9 cellular contexts compared by ENCODE assay signal in the genomic region with DNA sequence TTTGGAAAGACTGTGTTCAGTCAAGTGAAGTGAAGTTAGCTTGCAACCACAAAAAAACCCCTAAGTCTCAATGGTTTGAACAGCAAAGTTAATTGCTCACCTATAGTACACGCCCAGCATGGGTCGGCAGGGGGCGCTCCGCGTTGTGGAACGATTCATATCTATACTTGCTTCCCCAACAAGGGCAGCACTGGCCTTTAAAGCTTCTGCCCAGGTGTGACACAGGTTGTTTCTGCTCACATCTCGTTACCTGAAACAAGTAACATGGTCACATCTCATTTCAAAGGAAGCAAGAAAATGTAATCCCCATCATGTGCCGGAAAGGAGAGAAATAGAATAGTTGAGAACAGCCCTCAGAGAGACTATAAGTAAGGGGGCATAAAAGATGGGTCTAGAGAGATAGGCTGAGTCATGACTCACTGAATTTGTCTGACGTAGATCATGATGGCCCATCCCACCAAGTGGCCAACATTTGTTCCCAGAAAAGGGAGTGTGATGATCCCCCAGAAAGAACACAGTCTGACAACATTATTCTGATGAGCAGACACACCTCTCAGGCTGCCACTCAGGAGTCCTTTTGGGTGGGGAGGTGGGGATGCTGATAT. TPM values are rescaled to one million over a fixed set of nuclear protein-coding genes. Genes with fewer than 3 reads are reported as not detected.
DNase-seq lines count a peak whose midpoint lies in the region; ATAC-seq and TF ChIP-seq lines count a peak whose summit lies in the region.
"Had no signal": no experiment of that assay in that cellular context is flagged by ENCODE, and none has a peak within 500 bp of the region (broad histone marks: within the 10 kb centered on the region; RNA-seq: fewer than 3 reads in every experiment).

No MANE protein-coding gene starts in this region.

- POLR2A ChIA-PET in activated CD8-positive, alpha-beta T cell treated with anti-CD3 and anti-CD28 coated beads, Interleukin-2, amount 10 ng/mL, durations not matched to agents 7 days and 5 days (lab: Charles Lee): no interaction called here

- H3K36me3 Mint-ChIP-seq in activated CD8-positive, alpha-beta T cell treated with anti-CD3 and anti-CD28 coated beads, Interleukin-2, amount 10 ng/mL, durations not matched to agents 7 days and 5 days (ENCODE audit: low read depth): no peaks in the 10 kb centered on the region
- H3K36me3 Mint-ChIP-seq in mesothelial cell of epicardium: no peaks in the 10 kb centered on the region
- H3K36me3 Mint-ChIP-seq: IgD-negative memory B cell had no signal

- peak; percentile 59 for ATAC-seq in HG03103 (IDR thresholded peaks at IDR 0.05; ENCODE audit: low read depth, unreplicated experiment)
- peak; percentile 82 for ATAC-seq in activated CD8-positive, alpha-beta T cell treated with anti-CD3 and anti-CD28 coated beads, Interleukin-2, amount 10 ng/mL, durations not matched to agents 7 days and 5 days
- ATAC-seq in HG03457 (IDR thresholded peaks at IDR 0.05; ENCODE audit: unreplicated experiment): no peak

- CTCF ChIA-PET in activated CD8-positive, alpha-beta T cell treated with anti-CD3 and anti-CD28 coated beads, Interleukin-2, amount 10 ng/mL, durations not matched to agents 7 days and 5 days (lab: Charles Lee): interaction anchor here (0.6 to 7.6 kb wide), 26 partner anchors 10 to 346 kb away, joined by 3 to 114 read pairs (median 4); a partner anchor contains a TSS

- no peak overlapping the region for H3K4me3 ChIP-seq in effector memory CD4-positive, alpha-beta T cell (ENCODE audit: insufficient read depth, low read depth, low read length, poor library complexity, severe bottlenecking)

- H3K27me3 Mint-ChIP-seq in activated CD8-positive, alpha-beta T cell treated with anti-CD3 and anti-CD28 coated beads, Interleukin-2, amount 10 ng/mL, durations not matched to agents 7 days and 5 days (ENCODE audit: low read depth): peaks cover 6% of the 10 kb centered on the region
- peaks cover 14% of the 10 kb centered on the region for H3K27me3 Mint-ChIP-seq in mesothelial cell of epicardium (ENCODE audit: low read depth)

- DNase-seq in COLO668 (lab: John Stamatoyannopoulos, UW; ENCODE audit: unreplicated experiment): peak; percentile 83
- DNase-seq in NCI-H774 (lab: John Stamatoyannopoulos, UW): peak; percentile 44
- peak; percentile 88 for DNase-seq in activated CD8-positive, alpha-beta T cell treated with anti-CD3 and anti-CD28 coated beads, Interleukin-2, amount 10 ng/mL, durations not matched to agents 7 days and 5 days
- DNase-seq in effector memory CD4-positive, alpha-beta T cell: peak; percentile 51 to 67 (median 51)
- peak; percentile 56 to 88 for DNase-seq in mesothelial cell of epicardium (ENCODE audit: low spot score in 2 of 2, unreplicated experiment in 2 of 2)
- peak; percentile 79 for DNase-seq in stimulated activated CD8-positive, alpha-beta memory T cell treated with anti-CD3 and anti-CD28 coated beads, Interleukin-4, amount 100 ng/mL, for 24 hours (ENCODE audit: low read depth)

- no peak overlapping the region for H3K4me3 Mint-ChIP-seq in activated CD8-positive, alpha-beta T cell treated with anti-CD3 and anti-CD28 coated beads, Interleukin-2, amount 10 ng/mL, durations not matched to agents 7 days and 5 days
- no peak overlapping the region for H3K4me3 Mint-ChIP-seq in mesothelial cell of epicardium
- H3K4me3 Mint-ChIP-seq: IgD-negative memory B cell had no signal

- no peaks in the 10 kb centered on the region for H3K36me3 ChIP-seq in effector memory CD4-positive, alpha-beta T cell (ENCODE audit: control insufficient read depth, insufficient read depth, low read length)

- H3K4me1 ChIP-seq in effector memory CD4-positive, alpha-beta T cell (ENCODE audit: control insufficient read depth, insufficient read depth, low read length, poor library complexity, severe bottlenecking): no peaks in the 10 kb centered on the region

- no peak overlapping the region for H3K27ac Mint-ChIP-seq in activated CD8-positive, alpha-beta T cell treated with anti-CD3 and anti-CD28 coated beads, Interleukin-2, amount 10 ng/mL, durations not matched to agents 7 days and 5 days
- H3K27ac Mint-ChIP-seq in mesothelial cell of epicardium: no peak overlapping the region
- H3K27ac Mint-ChIP-seq: IgD-negative memory B cell had no signal

- TF ChIP-seq CTCF in mesothelial cell of epicardium (IDR thresholded peaks at IDR 0.05; ENCODE audit: unreplicated experiment): peak; percentile 82

- H3K9me3 ChIP-seq in effector memory CD4-positive, alpha-beta T cell (ENCODE audit: control insufficient read depth, low read length): no peaks in the 10 kb centered on the region

- H3K9me3 Mint-ChIP-seq in activated CD8-positive, alpha-beta T cell treated with anti-CD3 and anti-CD28 coated beads, Interleukin-2, amount 10 ng/mL, durations not matched to agents 7 days and 5 days (ENCODE audit: insufficient read depth): no peaks in the 10 kb centered on the region
- no peaks in the 10 kb centered on the region for H3K9me3 Mint-ChIP-seq in mesothelial cell of epicardium
- H3K9me3 Mint-ChIP-seq: IgD-negative memory B cell had no signal

- peaks cover 6% of the 10 kb centered on the region for H3K4me1 Mint-ChIP-seq in activated CD8-positive, alpha-beta T cell treated with anti-CD3 and anti-CD28 coated beads, Interleukin-2, amount 10 ng/mL, durations not matched to agents 7 days and 5 days (ENCODE audit: low read depth)
- H3K4me1 Mint-ChIP-seq in mesothelial cell of epicardium: peaks cover 6% of the 10 kb centered on the region

- no peaks in the 10 kb centered on the region for H3K27me3 ChIP-seq in effector memory CD4-positive, alpha-beta T cell (replicated peaks; ENCODE audit: control insufficient read depth, insufficient read depth, low read length, poor library complexity, severe bottlenecking)

- no peak overlapping the region for H3K27ac ChIP-seq in effector memory CD4-positive, alpha-beta T cell (ENCODE audit: insufficient read depth, low read length, poor library complexity, severe bottlenecking)

RNA-seq across cellular contexts. Expression of a gene that starts 29.0 kb away (rescaled TPM):
- not detected for total RNA-seq in activated CD8-positive, alpha-beta T cell treated with anti-CD3 and anti-CD28 coated beads, Interleukin-2, amount 10 ng/mL, durations not matched to agents 7 days and 5 days
- 0.09 to 0.20 TPM (median 0.13 TPM) in 3 replicates for total RNA-seq in mesothelial cell of epicardium

RNA-seq across cellular contexts. Expression of a gene that starts 47.7 kb away (rescaled TPM):
- total RNA-seq in activated CD8-positive, alpha-beta T cell treated with anti-CD3 and anti-CD28 coated beads, Interleukin-2, amount 10 ng/mL, durations not matched to agents 7 days and 5 days: not detected
- total RNA-seq in mesothelial cell of epicardium: not detected in 3 replicates
